In genomic region chr3:172710709-172711456, GRCh38 we compare ENCODE assay signal across 1 cellular context.
TF ChIP-seq lines count a peak whose summit lies in the region.

NCEH1 (minus strand) TSS chr3:172711067; CDS start chr3:172710984, 83 bp downstream.

TF ChIP-seq in GM12878, 131 proteins besides CTCF, POLR2A, EP300 and RAD21 (continued from another document and continues in another):
- no peak for TF ChIP-seq ZZZ3 (IDR thresholded peaks at IDR 0.05; ENCODE audit: control insufficient read depth, insufficient read length, low read depth)
- no peak for TF ChIP-seq ZBTB11 (CRISPR knock-in tag; IDR thresholded peaks at IDR 0.05)
- no peak for TF ChIP-seq JUND (IDR thresholded peaks at IDR 0.05; ENCODE audit: low read depth, low read length)
- TF ChIP-seq REST (IDR thresholded peaks at IDR 0.05; ENCODE audit: low read depth, low read length): no peak
- no peak for TF ChIP-seq SKIL (IDR thresholded peaks at IDR 0.05; ENCODE audit: low read depth, poor library complexity, severe bottlenecking)
- no peak for TF ChIP-seq ZNF24 (IDR thresholded peaks at IDR 0.05)
- no peak for TF ChIP-seq PBX3 (IDR thresholded peaks at IDR 0.05; ENCODE audit: insufficient replicate concordance, low read depth, low read length)
- no peak for TF ChIP-seq TAF1 (IDR thresholded peaks at IDR 0.05; ENCODE audit: borderline replicate concordance, low read depth, low read length)
- TF ChIP-seq MEF2A (IDR thresholded peaks at IDR 0.05; ENCODE audit: insufficient read depth, low read depth, low read length): no peak
- TF ChIP-seq MTA2 (IDR thresholded peaks at IDR 0.05; ENCODE audit: low read depth): no peak
- TF ChIP-seq CHD4 (IDR thresholded peaks at IDR 0.05): no peak
- TF ChIP-seq YBX1 (IDR thresholded peaks at IDR 0.05): no peak
- TF ChIP-seq ATF3 (IDR thresholded peaks at IDR 0.05; ENCODE audit: borderline replicate concordance, extremely low read depth, low read depth, low read length): no peak
- no peak for TF ChIP-seq USF2 (IDR thresholded peaks at IDR 0.05; ENCODE audit: borderline replicate concordance, low read depth, low read length)
- TF ChIP-seq ELK1 (IDR thresholded peaks at IDR 0.05; ENCODE audit: low read depth, low read length): 0 out of 2 replicates have a peak, but pooled peaks have one; percentile 27
- no peak for TF ChIP-seq KDM1A (IDR thresholded peaks at IDR 0.05; ENCODE audit: borderline replicate concordance)
- no peak for TF ChIP-seq NR2C2 (IDR thresholded peaks at IDR 0.05; ENCODE audit: borderline replicate concordance, control insufficient read depth, insufficient read length, low read depth)
- TF ChIP-seq PAX5 (IDR thresholded peaks at IDR 0.05; ENCODE audit: borderline replicate concordance, low read depth, low read length): 0 out of 2 replicates have a peak, but pooled peaks have one; percentile 35
- TF ChIP-seq EGR1 (IDR thresholded peaks at IDR 0.05; ENCODE audit: borderline replicate concordance in 1 of 2, low read depth in 2 of 2, low read length in 2 of 2): no peak
- TF ChIP-seq ZNF592 (IDR thresholded peaks at IDR 0.05): peak; percentile 26; the same call in 1 of the 2 replicates
- peak; percentile 41; the same call in 1 of the 2 replicates for TF ChIP-seq TCF3 (IDR thresholded peaks at IDR 0.05; ENCODE audit: borderline replicate concordance, insufficient read depth, low read depth, low read length)
- no peak for TF ChIP-seq TCF7 (IDR thresholded peaks at IDR 0.05; ENCODE audit: borderline replicate concordance)
- TF ChIP-seq SMC3 (IDR thresholded peaks at IDR 0.05; ENCODE audit: borderline replicate concordance, low read length): peak; percentile 61; the same call in 1 of the 2 replicates
- no peak for TF ChIP-seq DPF2 (IDR thresholded peaks at IDR 0.05)
- peak; percentile 64 to 78 for TF ChIP-seq IKZF2 (IDR thresholded peaks at IDR 0.05)
- TF ChIP-seq FOS (IDR thresholded peaks at IDR 0.05; ENCODE audit: borderline replicate concordance, extremely low read depth, insufficient read length): no peak
- peak; percentile 56; the same call in 1 of the 2 replicates for TF ChIP-seq RFX5 (IDR thresholded peaks at IDR 0.05; ENCODE audit: low read depth, low read length)
- TF ChIP-seq MLLT1 (IDR thresholded peaks at IDR 0.05): 0 out of 2 replicates have a peak, but pooled peaks have one; percentile 47
- no peak for TF ChIP-seq TBL1XR1 (IDR thresholded peaks at IDR 0.05; ENCODE audit: low read depth, low read length)
- peak; percentile 78 for TF ChIP-seq CREM (IDR thresholded peaks at IDR 0.05; ENCODE audit: low read depth)
- TF ChIP-seq SMAD1 (IDR thresholded peaks at IDR 0.05; ENCODE audit: low read depth, partially characterized antibody): no peak
- no peak for TF ChIP-seq SIX5 (IDR thresholded peaks at IDR 0.05; ENCODE audit: low read depth, low read length, severe bottlenecking)
- peak; percentile 65; the same call in 1 of the 2 replicates for TF ChIP-seq PML (IDR thresholded peaks at IDR 0.05; ENCODE audit: low read length)
- TF ChIP-seq EED (IDR thresholded peaks at IDR 0.05; ENCODE audit: low read depth): peak; percentile 60
